ENCODE assay signal across 28 cellular contexts in the genomic region with DNA sequence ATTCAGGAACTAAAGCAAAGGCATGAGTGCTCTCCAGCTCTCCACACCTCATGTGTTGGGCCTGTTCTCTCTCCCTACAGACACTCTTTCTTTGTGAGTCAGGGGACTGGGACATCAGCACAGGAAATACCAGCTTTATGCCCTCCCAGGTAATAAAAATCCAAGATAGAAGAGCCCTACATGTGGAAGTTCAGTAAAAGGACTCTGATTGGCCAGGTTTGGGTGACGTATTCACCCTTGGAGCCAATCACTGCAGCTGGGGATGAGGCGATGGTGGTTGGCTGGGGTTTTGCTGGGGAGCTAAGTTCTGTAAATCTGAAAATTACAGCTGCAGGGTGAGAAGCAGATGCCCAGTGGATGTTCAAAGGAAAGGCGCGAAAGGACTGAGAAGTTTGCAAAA. TPM values are rescaled to one million over a fixed set of nuclear protein-coding genes. Genes with fewer than 3 reads are reported as not detected.
DNase-seq lines count a peak whose midpoint lies in the region; TF ChIP-seq lines count a peak whose summit lies in the region.
"Had no signal": no experiment of that assay in that cellular context is flagged by ENCODE, and none has a peak within 500 bp of the region (broad histone marks: within the 10 kb centered on the region; RNA-seq: fewer than 3 reads in every experiment).

No MANE protein-coding gene starts in this region.

- H3K27ac ChIP-seq in H9 (ENCODE audit: insufficient read length, low read depth, low read length) (peak overlapping the region; percentile 47), brain microvascular endothelial cell (no peak overlapping the region)
- H3K27ac ChIP-seq: upper lobe of right lung had no signal

- no peaks in the 10 kb centered on the region for H3K79me1 ChIP-seq in H9 (ENCODE audit: insufficient read depth, low read depth, low read length, poor library complexity, severe bottlenecking)

- no peak overlapping the region for H3K56ac ChIP-seq in H9 (ENCODE audit: insufficient read length, low read depth, low read length)

- H2AK5ac ChIP-seq in H9 (ENCODE audit: insufficient read length, low read length): no peak overlapping the region

- H3K79me2 ChIP-seq in H9 (ENCODE audit: insufficient read depth, low read length): no peaks in the 10 kb centered on the region

- 0 out of 7 replicates have a peak, but pooled peaks cover 0 to 2% (median 0%) of the 10 kb centered on the region in 3 experiments for H3K36me3 Mint-ChIP-seq in H9 (ENCODE audit: insufficient read depth in 1 of 3, low read depth in 3 of 3)

- WGBS in H9 (ENCODE audit: extremely low coverage, insufficient read length, low lambda C conversion rate): no CpG with 5 or more reads among the region's 4 CpGs

- no peak overlapping the region for H2BK12ac ChIP-seq in H9 (ENCODE audit: insufficient read length, low read depth, low read length)

- no peaks in the 10 kb centered on the region for H3K23me2 ChIP-seq in H9 (ENCODE audit: insufficient read length, low read depth, low read length, poor library complexity, severe bottlenecking)

- no peak overlapping the region for H4K8ac ChIP-seq in H9 (replicated peaks; ENCODE audit: insufficient read length, low read depth, low read length)

- H3K9me3 Mint-ChIP-seq in H9: peaks cover 2 to 3% of the 10 kb centered on the region in 2 experiments; a peak in 2 of 5 replicates
- H3K9me3 Mint-ChIP-seq: activated CD4-positive, alpha-beta T cell treated with anti-CD3 and anti-CD28 coated beads, Interleukin-2, amount 10 ng/mL, durations not matched to agents 7 days and 5 days; activated T-helper 1 cell treated with anti-CD3 and anti-CD28 coated beads, Interleukin-12 subunit alpha, Interleukin-12 subunit beta, Interleukin-2, Interleukin-4 antibody, amounts not matched to agents 30 ng/mL and 10 ng/mL and 1 ng/mL, durations not matched to agents 14 hours and 24 hours and 36 hours; CD4-positive, alpha-beta T cell; central memory CD8-positive, alpha-beta T cell had no signal

- no peak overlapping the region for H3K4me2 ChIP-seq in H9 (ENCODE audit: insufficient read depth, insufficient read length, low read length)

- H2AFZ ChIP-seq in H9 (ENCODE audit: low read length): peak overlapping the region; percentile 88

- H3K4me1 ChIP-seq in BE2C (peaks cover 4% of the 10 kb centered on the region), H9 (ENCODE audit: insufficient read depth, low read length) (no peaks in the 10 kb centered on the region)
- H3K4me1 ChIP-seq: upper lobe of right lung had no signal

- H3K27me3 ChIP-seq in BE2C (no peaks in the 10 kb centered on the region), H9 (ENCODE audit: insufficient read depth, low read length) (no peaks in the 10 kb centered on the region; the same call in 1 of the 2 replicates), brain microvascular endothelial cell (replicated peaks) (no peaks in the 10 kb centered on the region)
- H3K27me3 ChIP-seq: upper lobe of right lung had no signal

- DNase-seq in BE2C (peak; percentile 61), H9 (peak; percentile 55), SK-MEL-5 (ENCODE audit: low read depth, low spot score) (peak; percentile 22), islet precursor cell (peak; percentile 71), superior temporal gyrus (ENCODE audit: extremely low spot score) (no peak), amniotic stem cell (lab: John Stamatoyannopoulos, UW) (no peak), brain microvascular endothelial cell (no peak)
- DNase-seq in activated CD4-positive, CD25-positive, alpha-beta regulatory T cell (lab: John Stamatoyannopoulos, UW): no peak
- DNase-seq: activated CD4-positive, alpha-beta T cell treated with anti-CD3 and anti-CD28 coated beads, Interleukin-2, amount 10 ng/mL, durations not matched to agents 7 days and 5 days; activated naive CD4-positive, alpha-beta T cell treated with anti-CD3 and anti-CD28 coated beads, Interleukin-2, amount 50 U/mL, for 16 hours; anterior cingulate cortex; CD4-positive, alpha-beta T cell; DMS153; head of caudate nucleus; left ventricle myocardium superior; NCI-H1694; NCI-H748 treated with DMSO at 0.1 percent for 48 hours; SHP77 treated with DMSO at 0.1 percent for 48 hours; T-helper 1 cell; upper lobe of right lung had no signal

- no peak overlapping the region for H2BK15ac ChIP-seq in H9 (ENCODE audit: low read depth, low read length)

- no peak overlapping the region for H3K14ac ChIP-seq in H9 (ENCODE audit: insufficient read depth, low read length)

- in situ Hi-C loops in SK-MEL-5 (cut with HindIII; ENCODE audit: low pct_unique_long_range_greater_than_20kb, low sequenced_read_pairs): no loop called here
- in situ Hi-C loops in brain microvascular endothelial cell (cut with HindIII; ENCODE audit: low pct_ligation_motif_present, low sequenced_read_pairs): no loop called here

- peaks cover 9 to 14% of the 10 kb centered on the region in 2 experiments for H3K4me1 Mint-ChIP-seq in H9
- H3K4me1 Mint-ChIP-seq: central memory CD8-positive, alpha-beta T cell had no signal

- no peak overlapping the region for H3K4me3 Mint-ChIP-seq in H9
- H3K4me3 Mint-ChIP-seq: activated CD4-positive, alpha-beta T cell treated with anti-CD3 and anti-CD28 coated beads, Interleukin-2, amount 10 ng/mL, durations not matched to agents 7 days and 5 days; activated T-helper 1 cell treated with anti-CD3 and anti-CD28 coated beads, Interleukin-12 subunit alpha, Interleukin-12 subunit beta, Interleukin-2, Interleukin-4 antibody, amounts not matched to agents 30 ng/mL and 10 ng/mL and 1 ng/mL, durations not matched to agents 14 hours and 24 hours and 36 hours; CD4-positive, alpha-beta T cell; central memory CD8-positive, alpha-beta T cell had no signal

- H3K36me3 ChIP-seq in BE2C (no peaks in the 10 kb centered on the region), brain microvascular endothelial cell (replicated peaks) (no peaks in the 10 kb centered on the region)
- H3K36me3 ChIP-seq: upper lobe of right lung had no signal

- peaks cover 2% of the 10 kb centered on the region for H3K27me3 Mint-ChIP-seq in H9 (ENCODE audit: low read depth)
- H3K27me3 Mint-ChIP-seq: activated CD4-positive, alpha-beta T cell treated with anti-CD3 and anti-CD28 coated beads, Interleukin-2, amount 10 ng/mL, durations not matched to agents 7 days and 5 days; CD4-positive, alpha-beta T cell had no signal

- H4K20me1 ChIP-seq in H9 (ENCODE audit: control insufficient read depth, insufficient read depth, insufficient read length): no peaks in the 10 kb centered on the region

- TF ChIP-seq CTCF in BE2C (IDR thresholded peaks at IDR 0.05; ENCODE audit: low read depth, low read length): no peak
- no peak for TF ChIP-seq CTCF in H9 (conservative IDR thresholded peaks at IDR 0.05)
- no peak for TF ChIP-seq CTCF in brain microvascular endothelial cell (IDR thresholded peaks at IDR 0.05; ENCODE audit: low read depth, low read length, missing control alignments)

- H4K91ac ChIP-seq in H9 (ENCODE audit: insufficient read length, low read depth, low read length): no peak overlapping the region

- H3K23ac ChIP-seq in H9 (ENCODE audit: insufficient read length, low read depth, low read length): no peak overlapping the region

- no peak overlapping the region for H3K27ac Mint-ChIP-seq in H9
- H3K27ac Mint-ChIP-seq: activated CD4-positive, alpha-beta T cell treated with anti-CD3 and anti-CD28 coated beads, Interleukin-2, amount 10 ng/mL, durations not matched to agents 7 days and 5 days; activated T-helper 1 cell treated with anti-CD3 and anti-CD28 coated beads, Interleukin-12 subunit alpha, Interleukin-12 subunit beta, Interleukin-2, Interleukin-4 antibody, amounts not matched to agents 30 ng/mL and 10 ng/mL and 1 ng/mL, durations not matched to agents 14 hours and 24 hours and 36 hours; CD4-positive, alpha-beta T cell had no signal

- no peak overlapping the region for H2BK120ac ChIP-seq in H9 (ENCODE audit: low read depth, low read length, poor library complexity, severe bottlenecking)

- peak overlapping the region; percentile 20 for H4K5ac ChIP-seq in H9 (ENCODE audit: insufficient read length, low read depth, low read length)

- H3K9ac ChIP-seq in H9 (ENCODE audit: extremely low read depth, insufficient read length, low read length): no peak overlapping the region

- H3T11ph ChIP-seq in H9 (ENCODE audit: low read length): no peak overlapping the region

- H3K4ac ChIP-seq in H9 (ENCODE audit: low read depth, low read length): no peak overlapping the region

- no peak overlapping the region for H3K18ac ChIP-seq in H9 (ENCODE audit: insufficient read length, low read depth, low read length)

- no peak overlapping the region for H2BK20ac ChIP-seq in H9 (ENCODE audit: low read depth, low read length, poor library complexity, severe bottlenecking)

- H2BK5ac ChIP-seq in H9 (ENCODE audit: insufficient read length, low read length): no peak overlapping the region

- H3K9me3 ChIP-seq in BE2C: no peaks in the 10 kb centered on the region
- no peaks in the 10 kb centered on the region for H3K9me3 ChIP-seq in H9 (ENCODE audit: control insufficient read depth, low read depth, low read length)
- H3K9me3 ChIP-seq: upper lobe of right lung had no signal

- peak overlapping the region; percentile 32 for H3K4me3 ChIP-seq in BE2C (ENCODE audit: low read depth, low read length)
- H3K4me3 ChIP-seq in brain microvascular endothelial cell (ENCODE audit: low read depth, low read length): no peak overlapping the region
- H3K4me3 ChIP-seq: upper lobe of right lung had no signal

RNA-seq across cellular contexts. Expression of a gene that starts 32.5 kb away (rescaled TPM):
- polyA plus RNA-seq in BE2C (2012; ENCODE audit: insufficient read depth, insufficient read length, low read depth): not detected
- total RNA-seq in H9 (2021): not detected in 2 replicates
- total RNA-seq in SK-MEL-5 (2014; rRNA removed; shearing (Covaris generic)): not detected in 2 replicates
- polyA plus RNA-seq in SK-MEL-5 (2015; cell fraction: cytosol; rRNA removed): not detected in 2 replicates
- not detected in 2 replicates for polyA plus RNA-seq in SK-MEL-5 (2015; cell fraction: nucleus; rRNA removed)
- total RNA-seq: activated CD4-positive, alpha-beta T cell treated with anti-CD3 and anti-CD28 coated beads, Interleukin-2, amount 10 ng/mL, durations not matched to agents 7 days and 5 days; activated T-helper 1 cell treated with anti-CD3 and anti-CD28 coated beads, Interleukin-12 subunit alpha, Interleukin-12 subunit beta, Interleukin-2, Interleukin-4 antibody, amounts not matched to agents 30 ng/mL and 10 ng/mL and 1 ng/mL, durations not matched to agents 14 hours and 24 hours and 36 hours; CD4-positive, alpha-beta T cell; dermis microvascular lymphatic vessel endothelial cell; endothelial cell of umbilical vein; left ventricle myocardium superior; mononuclear cell; posterior vena cava; upper lobe of right lung had no signal
- polyA plus RNA-seq: endothelial cell of umbilical vein, HepG2, neural cell had no signal

RNA-seq across cellular contexts. Expression of a gene that starts 49.3 kb away (rescaled TPM):
- not detected for polyA plus RNA-seq in BE2C (2012; ENCODE audit: insufficient read depth, insufficient read length, low read depth)
- total RNA-seq in H9 (2021): not detected in 2 replicates
- 1.2 and 1.8 TPM in 2 replicates for total RNA-seq in SK-MEL-5 (2014; rRNA removed; shearing (Covaris generic))
- 0.83 and 2.4 TPM in 2 replicates for polyA plus RNA-seq in SK-MEL-5 (2015; cell fraction: cytosol; rRNA removed)
- 3.7 and 8.5 TPM in 2 replicates for polyA plus RNA-seq in SK-MEL-5 (2015; cell fraction: nucleus; rRNA removed)
- total RNA-seq: dermis microvascular lymphatic vessel endothelial cell, endothelial cell of umbilical vein, upper lobe of right lung had no signal
- polyA plus RNA-seq: endothelial cell of umbilical vein had no signal

Comparison
In these comparisons a context has a peak if more than half of its experiments do, and no peak if none do; other contexts are left out.
1. DNase-seq: peak in BE2C (single experiment), H9 (single experiment), SK-MEL-5 (single experiment) and islet precursor cell (single experiment); none in superior temporal gyrus (single experiment), activated CD4-positive, CD25-positive, alpha-beta regulatory T cell (0 of 4), amniotic stem cell (single experiment) and brain microvascular endothelial cell (single experiment).